11 cellular contexts compared by ENCODE assay signal in the genomic region with DNA sequence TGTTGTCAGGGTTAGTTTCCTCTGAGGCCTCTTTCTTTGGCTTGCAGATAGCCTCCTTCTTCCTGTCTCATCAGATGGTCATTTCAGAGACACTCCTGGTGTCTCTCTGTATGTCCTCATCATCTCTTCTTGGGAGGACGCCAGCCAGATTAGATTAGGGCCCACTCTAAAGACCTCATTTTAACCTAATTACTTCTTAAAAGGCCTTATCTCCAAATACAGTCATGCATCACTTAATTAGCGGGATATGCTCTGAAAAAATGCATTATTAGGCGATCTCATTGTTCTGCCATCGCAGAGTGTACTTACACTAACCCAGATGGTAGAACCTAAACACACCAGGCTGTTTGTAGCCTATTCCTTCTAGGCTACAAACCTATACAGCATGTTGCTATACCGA.
"Had no signal": no experiment of that assay in that cellular context is flagged by ENCODE, and none has a peak within 500 bp of the region (broad histone marks: within the 10 kb centered on the region; RNA-seq: fewer than 3 reads in every experiment).

No MANE protein-coding gene starts in this region.

- H3K27ac ChIP-seq: sigmoid colon, transverse colon had no signal

- H3K4me1 ChIP-seq: sigmoid colon, transverse colon had no signal

- DNase-seq: activated CD4-positive, alpha-beta T cell treated with anti-CD3 and anti-CD28 coated beads for 48 hours; activated naive CD4-positive, alpha-beta T cell treated with anti-CD3 and anti-CD28 coated beads for 36 hours; foreskin melanocyte; head of caudate nucleus; left colon; sigmoid colon; stimulated activated CD4-positive, alpha-beta T cell treated with anti-CD3 and anti-CD28 coated beads, Interleukin-2, amount 100 ng/mL, for 24 hours; stimulated activated naive CD4-positive, alpha-beta T cell; substantia nigra; transverse colon had no signal

- FAIRE-seq: astrocyte had no signal

- H3K4me3 ChIP-seq: sigmoid colon, transverse colon had no signal

- H3K9me3 ChIP-seq: sigmoid colon, transverse colon had no signal

- H3K27me3 ChIP-seq: sigmoid colon, transverse colon had no signal

- ATAC-seq: left colon had no signal
